In the genomic region with DNA sequence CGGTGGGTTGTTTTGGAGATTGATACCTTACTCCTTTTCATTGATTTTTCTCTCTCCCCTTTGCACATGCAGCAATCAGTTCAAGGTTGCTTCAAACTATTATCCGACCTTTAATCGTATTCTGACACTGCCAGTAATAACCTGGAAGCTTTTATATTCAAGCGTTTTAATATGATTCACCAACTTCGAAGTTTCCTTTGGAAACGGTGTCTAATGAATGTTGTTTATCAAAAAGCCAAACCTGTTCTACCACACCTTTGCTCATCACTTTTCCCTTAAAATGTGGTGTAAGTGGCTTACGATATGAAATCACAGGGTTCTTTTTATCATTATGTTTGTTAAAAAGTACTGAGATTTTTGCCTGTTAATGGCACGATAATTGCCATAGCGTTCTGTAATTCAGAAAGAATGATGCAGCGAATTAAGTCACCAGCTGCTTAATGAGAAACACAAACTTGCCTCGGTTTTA, we compare ENCODE assay signal across 8 cellular contexts. TPM values are rescaled to one million over a fixed set of nuclear protein-coding genes. Genes with fewer than 3 reads are reported as not detected.
A peak's percentile ranks its signal among the peaks of the same experiment; 100 is the strongest.
DNase-seq lines count a peak whose midpoint lies in the region; ATAC-seq, FAIRE-seq and TF ChIP-seq lines count a peak whose summit lies in the region.

No MANE protein-coding gene starts in this region.

- POLR2A ChIA-PET in AG04449 (lab: Yijun Ruan, JAX) (interaction anchor here (0.7 kb wide), 1 partner anchor 341 kb away, joined by 4 read pairs; no protein-coding TSS in a partner anchor), GM12878 (lab: Charles Lee) (no interaction called here)

- WGBS in GM12878 (ENCODE audit: insufficient coverage, insufficient replicate concordance, low lambda C conversion rate, missing lambda C conversion rate): 11% methylated on average over 11 of the region's 11 CpGs
- 7 to 11% methylated on average over 11 of the region's 11 CpGs for WGBS in upper lobe of left lung, 2 donors

- BruUV-seq in GM12878 (replicated peaks; lab: Mats Ljungman, UMichigan): no TSS peak

- intact Hi-C loops in GM12878 (cut with micrococcal nuclease; ENCODE audit: unreplicated experiment): loop anchor here (10.0 kb wide), 1 partner anchor 180 kb away; no protein-coding TSS in a partner anchor
- intact Hi-C loops in lower lobe of right lung (cut with DNase I): no loop called here

- H3K4me1 ChIP-seq in HAP-1 (peaks cover 19% of the 10 kb centered on the region), GM12878 (ENCODE audit: control insufficient read depth, insufficient read depth, low read length) (no peaks in the 10 kb centered on the region), lower lobe of right lung (peaks cover 26% of the 10 kb centered on the region), upper lobe of left lung (peaks cover 0 to 16% (median 13%) of the 10 kb centered on the region in 4 donors)

- H3K4me3 ChIP-seq in AG04449 (ENCODE audit: low read depth, low read length) (peak overlapping the region; percentile 79), HAP-1 (peak overlapping the region; percentile 72), GM12878 (peak overlapping the region; percentile 94), lower lobe of right lung (peak overlapping the region; percentile 78), upper lobe of left lung (peak overlapping the region; percentile 73 to 93 (median 80))

- no peak for ATAC-seq in GM12878
- ATAC-seq in lower lobe of right lung: no peak
- ATAC-seq in upper lobe of left lung (ENCODE audit: low FRiP score in 2 of 2): no peak

- H4K20me1 ChIP-seq in GM12878 (ENCODE audit: control insufficient read depth, insufficient read depth): no peaks in the 10 kb centered on the region

- in situ Hi-C loops in HAP-1 (cut with MboI; ENCODE audit: low sequenced_read_pairs) (no loop called here), GM12878 (cut with MboI) (no loop called here)

- SMC1A ChIA-PET in GM12878 (lab: Charles Lee; ENCODE audit: uncharacterized antibody, unreplicated experiment): interaction anchor here (1.1 kb wide), 1 partner anchor 12 kb away, joined by 3 read pairs; no protein-coding TSS in a partner anchor

- peaks cover 25% of the 10 kb centered on the region for H3K79me2 ChIP-seq in GM12878 (ENCODE audit: control insufficient read depth, insufficient read depth, low read length)

- peak overlapping the region; percentile 68 for H2AFZ ChIP-seq in GM12878 (ENCODE audit: control insufficient read depth, low read depth, low read length)

- DNase-seq in AG04449 (ENCODE audit: low read depth, low spot score): no peak
- DNase-seq in HAP-1 (ENCODE audit: low spot score in 2 of 2): no peak
- no peak for DNase-seq in GM12878 (ENCODE audit: low read depth, low spot score)
- no peak for DNase-seq in lower lobe of right lung
- no peak for DNase-seq in upper lobe of left lung
- DNase-seq in activated effector memory CD4-positive, alpha-beta T cell treated with anti-CD3 and anti-CD28 coated beads, Interleukin-2, amount 50 U/mL, for 16 hours: no peak
- no peak for DNase-seq in COLO668 (lab: John Stamatoyannopoulos, UW; ENCODE audit: unreplicated experiment)
- no peak for DNase-seq in RCC 7860 (ENCODE audit: low spot score)

- TF ChIP-seq CTCF in AG04449 (IDR thresholded peaks at IDR 0.05; ENCODE audit: insufficient read depth, low read length, missing control alignments): no peak
- no peak for TF ChIP-seq CTCF in GM12878 (IDR thresholded peaks at IDR 0.05 in 2 of 3, conservative IDR thresholded peaks at IDR 0.05 in 1 of 3; ENCODE audit: control insufficient read depth in 2 of 3, extremely low read depth in 1 of 3, insufficient read depth in 1 of 3, low read depth in 3 of 3, low read length in 3 of 3)
- no peak for TF ChIP-seq CTCF in lower lobe of right lung (IDR thresholded peaks at IDR 0.05)
- no peak for TF ChIP-seq CTCF in upper lobe of left lung (IDR thresholded peaks at IDR 0.05)

- no peaks in the 10 kb centered on the region for H3K9me3 ChIP-seq in HAP-1
- no peaks in the 10 kb centered on the region for H3K9me3 ChIP-seq in GM12878 (replicated peaks; ENCODE audit: control insufficient read depth, insufficient read depth, low read length)
- H3K9me3 ChIP-seq in lower lobe of right lung: no peaks in the 10 kb centered on the region
- no peaks in the 10 kb centered on the region for H3K9me3 ChIP-seq in upper lobe of left lung

- CTCF ChIA-PET in AG04449 (lab: Yijun Ruan, JAX) (interaction anchor here (1.0 to 1.4 kb wide), 3 partner anchors 15 to 314 kb away, joined by 3 read pairs; no protein-coding TSS in a partner anchor), GM12878 (lab: Yijun Ruan, JAX) (no interaction called here)

- no peak for TF ChIP-seq RAD21 in GM12878 (IDR thresholded peaks at IDR 0.05; ENCODE audit: insufficient read depth, low read depth, low read length)

- FAIRE-seq in GM12878 (lab: Jason Lieb, UNC) (no peak), RCC 7860 (lab: Jason Lieb, UNC) (no peak)

- H3K36me3 ChIP-seq in HAP-1 (replicated peaks) (no peaks in the 10 kb centered on the region), GM12878 (ENCODE audit: control insufficient read depth in 2 of 2, insufficient read depth in 2 of 2, low read length in 1 of 2) (no peaks in the 10 kb centered on the region), lower lobe of right lung (no peaks in the 10 kb centered on the region), upper lobe of left lung (no peaks in the 10 kb centered on the region)

- H3K27ac ChIP-seq in GM12878 (ENCODE audit: control insufficient read depth, insufficient read depth): peak overlapping the region; percentile 85
- H3K27ac ChIP-seq in lower lobe of right lung: peak overlapping the region; percentile 94
- H3K27ac ChIP-seq in upper lobe of left lung: peak overlapping the region; percentile 94 to 100 (median 94)

- H3K4me2 ChIP-seq in GM12878 (ENCODE audit: control insufficient read depth, insufficient read depth): peak overlapping the region; percentile 85

- peak overlapping the region; percentile 72 for H3K9ac ChIP-seq in GM12878 (ENCODE audit: control insufficient read depth, insufficient read depth, low read length)

- TF ChIP-seq POLR2A in GM12878 (IDR thresholded peaks at IDR 0.05; ENCODE audit: low read depth, low read length) (no peak), upper lobe of left lung (IDR thresholded peaks at IDR 0.05) (no peak)

- TF ChIP-seq EP300 in GM12878 (IDR thresholded peaks at IDR 0.05; ENCODE audit: borderline replicate concordance in 1 of 2, control insufficient read depth in 1 of 2, low read depth in 2 of 2, low read length in 2 of 2) (no peak), upper lobe of left lung (IDR thresholded peaks at IDR 0.05) (no peak)

- RAD21 ChIA-PET in GM12878 (lab: Charles Lee; ENCODE audit: unreplicated experiment): no interaction called here

- H3K27me3 ChIP-seq in HAP-1 (ENCODE audit: low read depth) (no peaks in the 10 kb centered on the region), GM12878 (replicated peaks in 1 of 2; ENCODE audit: control insufficient read depth in 2 of 2, insufficient read depth in 2 of 2, low read length in 1 of 2) (no peaks in the 10 kb centered on the region), lower lobe of right lung (ENCODE audit: low read depth) (no peaks in the 10 kb centered on the region), upper lobe of left lung (no peaks in the 10 kb centered on the region)

TF ChIP-seq in GM12878, 131 proteins besides CTCF, POLR2A, EP300 and RAD21 (continues in another document):
- TF ChIP-seq, protein P1, sequence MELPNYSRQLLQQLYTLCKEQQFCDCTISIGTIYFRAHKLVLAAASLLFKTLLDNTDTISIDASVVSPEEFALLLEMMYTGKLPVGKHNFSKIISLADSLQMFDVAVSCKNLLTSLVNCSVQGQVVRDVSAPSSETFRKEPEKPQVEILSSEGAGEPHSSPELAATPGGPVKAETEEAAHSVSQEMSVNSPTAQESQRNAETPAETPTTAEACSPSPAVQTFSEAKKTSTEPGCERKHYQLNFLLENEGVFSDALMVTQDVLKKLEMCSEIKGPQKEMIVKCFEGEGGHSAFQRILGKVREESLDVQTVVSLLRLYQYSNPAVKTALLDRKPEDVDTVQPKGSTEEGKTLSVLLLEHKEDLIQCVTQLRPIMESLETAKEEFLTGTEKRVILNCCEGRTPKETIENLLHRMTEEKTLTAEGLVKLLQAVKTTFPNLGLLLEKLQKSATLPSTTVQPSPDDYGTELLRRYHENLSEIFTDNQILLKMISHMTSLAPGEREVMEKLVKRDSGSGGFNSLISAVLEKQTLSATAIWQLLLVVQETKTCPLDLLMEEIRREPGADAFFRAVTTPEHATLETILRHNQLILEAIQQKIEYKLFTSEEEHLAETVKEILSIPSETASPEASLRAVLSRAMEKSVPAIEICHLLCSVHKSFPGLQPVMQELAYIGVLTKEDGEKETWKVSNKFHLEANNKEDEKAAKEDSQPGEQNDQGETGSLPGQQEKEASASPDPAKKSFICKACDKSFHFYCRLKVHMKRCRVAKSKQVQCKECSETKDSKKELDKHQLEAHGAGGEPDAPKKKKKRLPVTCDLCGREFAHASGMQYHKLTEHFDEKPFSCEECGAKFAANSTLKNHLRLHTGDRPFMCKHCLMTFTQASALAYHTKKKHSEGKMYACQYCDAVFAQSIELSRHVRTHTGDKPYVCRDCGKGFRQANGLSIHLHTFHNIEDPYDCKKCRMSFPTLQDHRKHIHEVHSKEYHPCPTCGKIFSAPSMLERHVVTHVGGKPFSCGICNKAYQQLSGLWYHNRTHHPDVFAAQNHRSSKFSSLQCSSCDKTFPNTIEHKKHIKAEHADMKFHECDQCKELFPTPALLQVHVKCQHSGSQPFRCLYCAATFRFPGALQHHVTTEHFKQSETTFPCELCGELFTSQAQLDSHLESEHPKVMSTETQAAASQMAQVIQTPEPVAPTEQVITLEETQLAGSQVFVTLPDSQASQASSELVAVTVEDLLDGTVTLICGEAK (IDR thresholded peaks at IDR 0.05; ENCODE audit: borderline replicate concordance): no peak
- TF ChIP-seq BCL11A (IDR thresholded peaks at IDR 0.05; ENCODE audit: low read depth, low read length): no peak

RNA-seq across cellular contexts. Expression of a gene that starts 0.7 kb away (rescaled TPM):
- total RNA-seq in GM12878 (2013; cell fraction: nucleolus; rRNA removed): 32.5 and 34.0 TPM in 2 replicates
- total RNA-seq in GM12878 (2014; rRNA removed) (10.8 and 12.3 TPM in 2 replicates), GM12878 (2014; rRNA removed; fragmentation: Illumina TruSeq; extraction: Trizol) (10.5 and 11.4 TPM in 2 replicates), GM12878 (2021) (11.1 and 13.2 TPM in 2 replicates), lower lobe of right lung (21.2 TPM), upper lobe of left lung (10 to 100 TPM; 10.5 to 26.5 (median 15.7) TPM)
- polyA plus RNA-seq in GM12878 (2011; ENCODE audit: low read depth): 2.1 TPM
- polyA plus RNA-seq in GM12878 (2011; rRNA removed) (9.7 and 12.7 TPM in 2 replicates), GM12878 (2014; fragmentation: Illumina TruSeq; extraction: Trizol) (10.4 and 10.6 TPM in 2 replicates), GM12878 (2014; fragmentation: Nextera tagmentation; extraction: Ambion mirVana) (1 to 10 TPM; 3.1 TPM), GM12878 (2014; rRNA removed) (5.0 and 7.2 TPM in 2 replicates), GM12878 (2016; fragmentation: Nextera tagmentation; extraction: Ambion mirVana) (1 to 10 TPM; 1.4 to 1.8 TPM)
- 5.6 and 5.8 TPM in 2 replicates for polyA plus RNA-seq in GM12878 (2011; cell fraction: cytosol; rRNA removed)
- polyA plus RNA-seq in GM12878 (2011; cell fraction: nucleus; rRNA removed): 9.8 and 10.0 TPM in 2 replicates
- 2.7 and 3.8 TPM in 2 replicates for polyA plus RNA-seq in GM12878 (2012)
- 31.7 and 36.7 TPM in 2 replicates for polyA minus RNA-seq in GM12878 (2011; rRNA and poly(A)+ RNA removed)
- 7.2 and 8.2 TPM in 2 replicates for polyA minus RNA-seq in GM12878 (2011; cell fraction: cytosol; rRNA and poly(A)+ RNA removed)
- polyA minus RNA-seq in GM12878 (2011; cell fraction: nucleus; rRNA and poly(A)+ RNA removed): 26.7 and 40.4 TPM in 2 replicates
